13 cellular contexts compared by ENCODE assay signal in the genomic region with DNA sequence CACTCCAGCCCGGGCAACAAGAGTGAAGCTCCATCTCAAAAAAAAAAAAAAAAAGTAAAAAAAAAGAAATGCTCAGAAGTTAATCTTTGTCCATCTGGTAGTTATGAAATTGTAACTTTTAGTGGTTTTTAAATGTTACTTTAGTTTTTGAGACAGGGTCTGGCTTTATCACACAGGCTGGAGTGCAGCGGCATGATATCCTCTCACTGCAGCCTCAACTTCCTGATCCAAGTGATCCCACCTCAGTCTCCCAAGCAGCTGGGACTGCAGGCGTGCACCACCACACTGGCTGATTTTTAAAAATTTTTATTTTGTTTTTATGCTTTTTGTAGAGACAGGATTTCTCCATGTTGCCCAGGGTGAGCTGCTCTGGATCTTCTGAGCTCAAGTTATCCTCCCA. TPM values are rescaled to one million over a fixed set of nuclear protein-coding genes. Genes with fewer than 3 reads are reported as not detected.
DNase-seq lines count a peak whose midpoint lies in the region; ATAC-seq and TF ChIP-seq lines count a peak whose summit lies in the region.
"Had no signal": no experiment of that assay in that cellular context is flagged by ENCODE, and none has a peak within 500 bp of the region (broad histone marks: within the 10 kb centered on the region; RNA-seq: fewer than 3 reads in every experiment).

No MANE protein-coding gene starts in this region.

- no peaks in the 10 kb centered on the region for H3K36me3 Mint-ChIP-seq in activated naive CD4-positive, alpha-beta T cell treated with anti-CD3 and anti-CD28 coated beads, Interleukin-2, amount 50 U/mL, for 24 hours

- H3K36me3 ChIP-seq in spleen = no peaks in the 10 kb centered on the region
- H3K36me3 ChIP-seq in SJCRH30 = no peaks in the 10 kb centered on the region
- H3K36me3 ChIP-seq: tibial nerve had no signal

- H3K9me3 Mint-ChIP-seq in activated naive CD4-positive, alpha-beta T cell treated with anti-CD3 and anti-CD28 coated beads, Interleukin-2, amount 50 U/mL, for 24 hours = no peaks in the 10 kb centered on the region

- H3K4me1 Mint-ChIP-seq in activated naive CD4-positive, alpha-beta T cell treated with anti-CD3 and anti-CD28 coated beads, Interleukin-2, amount 50 U/mL, for 24 hours = peaks cover 25% of the 10 kb centered on the region

- intact Hi-C loops in spleen (cut with DNase I; ENCODE audit: low total_unique reads) = no loop called here

- WGBS in spleen, 5 donors = 78 to 85% (median 82%) methylated on average over 3 of the region's 3 CpGs

- H3K27ac ChIP-seq in spleen = peak overlapping the region in 1 of 8 donors; percentile 91
- no peak overlapping the region for H3K27ac ChIP-seq in SJCRH30

- no peak overlapping the region for H3K4me3 Mint-ChIP-seq in activated naive CD4-positive, alpha-beta T cell treated with anti-CD3 and anti-CD28 coated beads, Interleukin-2, amount 50 U/mL, for 24 hours

- H3K4me3 ChIP-seq in spleen (no peak overlapping the region), SJCRH30 (no peak overlapping the region)

- H3K4me1 ChIP-seq in spleen (peaks cover 4 to 36% (median 20%) of the 10 kb centered on the region in 6 donors), SJCRH30 (0 out of 2 replicates have a peak, but pooled peaks cover 5% of the 10 kb centered on the region)

- peak; percentile 9 for DNase-seq in activated naive CD4-positive, alpha-beta T cell treated with Interleukin-2 at 50 U/mL for 16 hours
- DNase-seq in activated naive CD4-positive, alpha-beta T cell (lab: John Stamatoyannopoulos, UW) = no peak
- DNase-seq in NAMALWA (ENCODE audit: low spot score) (peak; percentile 92), spleen (peak; percentile 41), SJCRH30 (no peak), SIG-M5 (lab: John Stamatoyannopoulos, UW) (no peak)
- DNase-seq: NCI-H1048; stimulated activated CD8-positive, alpha-beta memory T cell treated with anti-CD3 and anti-CD28 coated beads, Interleukin-4, amount 100 ng/mL, for 48 hours had no signal

- no peak for TF ChIP-seq POLR2A in spleen (IDR thresholded peaks at IDR 0.05)

- peak overlapping the region; percentile 35 for H3K27ac Mint-ChIP-seq in activated naive CD4-positive, alpha-beta T cell treated with anti-CD3 and anti-CD28 coated beads, Interleukin-2, amount 50 U/mL, for 24 hours

- H3K27me3 ChIP-seq in spleen (replicated peaks in 1 of 7) (no peaks in the 10 kb centered on the region), SJCRH30 (no peaks in the 10 kb centered on the region)
- H3K27me3 ChIP-seq: tibial nerve had no signal

- no peaks in the 10 kb centered on the region for H3K27me3 Mint-ChIP-seq in activated naive CD4-positive, alpha-beta T cell treated with anti-CD3 and anti-CD28 coated beads, Interleukin-2, amount 50 U/mL, for 24 hours

- TF ChIP-seq CTCF in spleen (IDR thresholded peaks at IDR 0.05 in 8 of 11, conservative IDR thresholded peaks at IDR 0.05 in 3 of 11) = no peak

- no peaks in the 10 kb centered on the region for H3K9me3 ChIP-seq in spleen
- H3K9me3 ChIP-seq in SJCRH30 (replicated peaks) = no peaks in the 10 kb centered on the region
- H3K9me3 ChIP-seq: tibial nerve had no signal

- no peak for ATAC-seq in HG02610 (IDR thresholded peaks at IDR 0.05; ENCODE audit: unreplicated experiment)

RNA-seq across cellular contexts. Expression of gene RNU5B-1, which starts 1.3 kb away (rescaled TPM):
- 10 to 100 TPM in 4 of 7 donors, not detected in 3; 24.2 to 62.3 (median 32.6) TPM for total RNA-seq in spleen
- not detected for polyA plus RNA-seq in spleen
- not detected in 2 replicates for total RNA-seq in SJCRH30 (2014; rRNA removed; shearing (Covaris generic))
- total RNA-seq: myocyte, renal cortical epithelial cell, tibial nerve had no signal

RNA-seq across cellular contexts. Expression of gene RNU5A-1, which starts 9.9 kb away (rescaled TPM):
- total RNA-seq in spleen = not detected
- polyA plus RNA-seq in spleen = not detected
- not detected in 2 replicates for total RNA-seq in SJCRH30 (2014; rRNA removed; shearing (Covaris generic))
- total RNA-seq: myocyte, renal cortical epithelial cell, tibial nerve had no signal

RNA-seq across cellular contexts. Expression of gene PARP16, which starts 19.1 kb away (rescaled TPM):
- total RNA-seq in spleen = 10 to 100 TPM in 4 of 7 donors, 1 to 10 TPM in 3; 8.7 to 11.3 (median 10.2) TPM
- 1 to 10 TPM; 6.4 to 7.9 (median 6.7) TPM for polyA plus RNA-seq in spleen
- 12.9 TPM in 2 replicates for total RNA-seq in SJCRH30 (2014; rRNA removed; shearing (Covaris generic))

Comparison
In these comparisons a context has a peak if more than half of its experiments do, and no peak if none do; other contexts are left out.
1. DNase-seq: peak in activated naive CD4-positive, alpha-beta T cell treated with Interleukin-2 at 50 U/mL for 16 hours (single experiment), NAMALWA (single experiment) and spleen (single experiment); none in activated naive CD4-positive, alpha-beta T cell (0 of 4), SJCRH30 (0 of 2) and SIG-M5 (single experiment).